ENCODE assay signal across 8 cellular contexts in the genomic region with DNA sequence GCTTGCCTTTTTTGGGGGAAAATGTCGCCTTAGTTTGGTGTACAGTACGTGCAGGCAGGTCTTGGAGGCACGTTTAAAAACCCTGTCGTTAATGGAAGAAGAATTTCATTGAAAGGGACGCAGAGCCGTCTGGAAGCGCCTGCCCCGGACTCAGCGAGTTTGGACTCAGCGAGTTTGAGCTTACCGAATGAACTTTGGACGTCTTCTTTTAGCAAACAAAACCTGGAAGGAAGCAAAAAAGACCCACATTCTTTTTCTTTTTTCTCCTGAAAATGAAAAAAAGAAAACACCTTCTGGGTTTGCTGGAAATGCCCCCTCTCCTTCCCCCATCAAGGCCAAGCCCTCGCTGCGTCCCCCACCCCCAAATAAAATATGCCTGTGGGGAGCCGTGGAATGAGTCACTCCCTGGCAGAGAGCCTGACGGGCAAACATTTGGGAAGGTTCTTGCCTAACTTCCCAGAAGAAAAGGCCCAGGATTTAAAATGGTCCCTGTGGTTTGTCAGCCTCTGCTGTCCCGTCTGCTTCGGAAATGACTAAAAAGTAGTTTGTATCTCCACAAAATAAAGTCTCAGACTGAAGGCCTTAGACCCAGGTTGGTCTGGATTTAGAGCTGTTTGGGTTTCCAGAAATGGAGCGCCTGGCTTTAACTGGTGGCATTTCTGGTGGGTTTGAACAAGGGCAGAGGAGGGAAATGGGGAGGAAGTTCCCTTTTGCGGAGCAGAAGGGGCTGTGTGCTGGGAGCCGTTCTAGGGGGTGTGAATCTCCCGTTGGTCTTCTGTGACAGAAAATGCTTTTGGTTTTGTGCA. TPM values are rescaled to one million over a fixed set of nuclear protein-coding genes. Genes with fewer than 3 reads are reported as not detected.
A peak's percentile ranks its signal among the peaks of the same experiment; 100 is the strongest.
DNase-seq lines count a peak whose midpoint lies in the region; TF ChIP-seq lines count a peak whose summit lies in the region.

No MANE protein-coding gene starts in this region.

- H3K36me3 Mint-ChIP-seq in CD4-positive, alpha-beta memory T cell = peaks cover 0 to 8% of the 10 kb centered on the region in 2 donors
- peaks cover 7% of the 10 kb centered on the region for H3K36me3 Mint-ChIP-seq in activated naive CD8-positive, alpha-beta T cell treated with anti-CD3 and anti-CD28 coated beads for 36 hours

- TF ChIP-seq CTCF in right atrium auricular region (IDR thresholded peaks at IDR 0.05) (no peak), retinal pigment epithelial cell (conservative IDR thresholded peaks at IDR 0.05; ENCODE audit: low read depth, low read length) (no peak)

- no peaks in the 10 kb centered on the region for H3K27me3 ChIP-seq in CD4-positive, alpha-beta memory T cell (ENCODE audit: insufficient read depth, low read length)
- H3K27me3 ChIP-seq in right atrium auricular region = no peaks in the 10 kb centered on the region

- CTCF ChIA-PET in CD4-positive, alpha-beta memory T cell (lab: Charles Lee; ENCODE audit: partially characterized antibody) = no interaction called here

- intact Hi-C loops in CD4-positive, alpha-beta memory T cell (cut with micrococcal nuclease) = loop anchor here (10.0 kb wide), 3 partner anchors 55 to 155 kb away; partner anchors contain the start of gene PSMB7

- peaks cover 5% of the 10 kb centered on the region for H3K36me3 ChIP-seq in CD4-positive, alpha-beta memory T cell (ENCODE audit: insufficient read depth, low read length)
- H3K36me3 ChIP-seq in right atrium auricular region = no peaks in the 10 kb centered on the region

- POLR2A ChIA-PET in CD4-positive, alpha-beta memory T cell (lab: Charles Lee; ENCODE audit: partially characterized antibody) = no interaction called here

- peak overlapping the region in 1 of 2 donors; percentile 65 for H3K4me3 ChIP-seq in CD4-positive, alpha-beta memory T cell (ENCODE audit: low read length in 2 of 2)
- H3K4me3 ChIP-seq in right atrium auricular region (peak overlapping the region; percentile 70 to 77), retinal pigment epithelial cell (ENCODE audit: low read length) (peak overlapping the region; percentile 87)

- DNase-seq in CD4-positive, alpha-beta memory T cell = no peak
- DNase-seq in HuH-7 (ENCODE audit: low spot score) (peak; percentile 72), right atrium auricular region (ENCODE audit: low spot score) (peak; percentile 86), retinal pigment epithelial cell (ENCODE audit: low read depth) (no peak), NCI-H1092 (lab: John Stamatoyannopoulos, UW) (no peak), HPDE6-E6E7 (ENCODE audit: extremely low spot score) (no peak)
- no peak for DNase-seq in activated naive CD8-positive, alpha-beta T cell treated with anti-CD3 and anti-CD28 coated beads for 36 hours
- DNase-seq in activated CD8-positive, alpha-beta memory T cell treated with anti-CD3 and anti-CD28 coated beads, Interleukin-2, amount 50 U/mL, for 4 hours = no peak

- peaks cover 29% of the 10 kb centered on the region for H3K4me1 ChIP-seq in CD4-positive, alpha-beta memory T cell (ENCODE audit: insufficient read depth, low read length)
- H3K4me1 ChIP-seq in right atrium auricular region = peaks cover 0 to 63% of the 10 kb centered on the region in 2 donors

- H3K27ac ChIP-seq in CD4-positive, alpha-beta memory T cell (ENCODE audit: low read depth, low read length) = no peak overlapping the region
- peak overlapping the region; percentile 81 to 84 for H3K27ac ChIP-seq in right atrium auricular region

- peak overlapping the region in 4 of 7 donors; percentile 50 to 81 (median 76) for H3K27ac Mint-ChIP-seq in CD4-positive, alpha-beta memory T cell
- H3K27ac Mint-ChIP-seq in activated naive CD8-positive, alpha-beta T cell treated with anti-CD3 and anti-CD28 coated beads for 36 hours = no peak overlapping the region

- peaks cover 0 to 2% (median 0%) of the 10 kb centered on the region in 8 donors for H3K9me3 Mint-ChIP-seq in CD4-positive, alpha-beta memory T cell
- no peaks in the 10 kb centered on the region for H3K9me3 Mint-ChIP-seq in activated naive CD8-positive, alpha-beta T cell treated with anti-CD3 and anti-CD28 coated beads for 36 hours

- H3K27me3 Mint-ChIP-seq in CD4-positive, alpha-beta memory T cell = no peaks in the 10 kb centered on the region
- peaks cover 71% of the 10 kb centered on the region for H3K27me3 Mint-ChIP-seq in activated naive CD8-positive, alpha-beta T cell treated with anti-CD3 and anti-CD28 coated beads for 36 hours

- H3K4me1 Mint-ChIP-seq in CD4-positive, alpha-beta memory T cell = peaks cover 28 to 68% (median 45%) of the 10 kb centered on the region in 4 donors
- peaks cover 32% of the 10 kb centered on the region for H3K4me1 Mint-ChIP-seq in activated naive CD8-positive, alpha-beta T cell treated with anti-CD3 and anti-CD28 coated beads for 36 hours

- H3K9me3 ChIP-seq in CD4-positive, alpha-beta memory T cell (ENCODE audit: control insufficient read depth in 1 of 2, low read length in 2 of 2) = no peaks in the 10 kb centered on the region
- H3K9me3 ChIP-seq in right atrium auricular region = no peaks in the 10 kb centered on the region

- H3K4me3 Mint-ChIP-seq in CD4-positive, alpha-beta memory T cell = peak overlapping the region; percentile 94 to 97 (median 96)
- H3K4me3 Mint-ChIP-seq in activated naive CD8-positive, alpha-beta T cell treated with anti-CD3 and anti-CD28 coated beads for 36 hours = peak overlapping the region; percentile 89

RNA-seq across cellular contexts. Expression of gene NEK6, which starts 1.7 kb away (rescaled TPM):
- 10 to 100 TPM in 1 of 2 experiments, 1 to 10 TPM in 1; 9.9 to 11.7 TPM for total RNA-seq in CD4-positive, alpha-beta memory T cell
- polyA plus RNA-seq in CD4-positive, alpha-beta memory T cell = 1 to 10 TPM; 3.8 to 7.1 TPM
- total RNA-seq in activated naive CD8-positive, alpha-beta T cell treated with anti-CD3 and anti-CD28 coated beads for 36 hours = 10 to 100 TPM; 18.8 to 19.4 TPM
- 1 to 10 TPM; 9.2 to 9.7 TPM for total RNA-seq in right atrium auricular region

Comparison
In these comparisons a context has a peak if more than half of its experiments do, and no peak if none do; other contexts are left out.
1. DNase-seq: peak in HuH-7 (single experiment) and right atrium auricular region (single experiment); none in CD4-positive, alpha-beta memory T cell (0 of 5), activated naive CD8-positive, alpha-beta T cell treated with anti-CD3 and anti-CD28 coated beads for 36 hours (single experiment), retinal pigment epithelial cell (single experiment), NCI-H1092 (single experiment), activated CD8-positive, alpha-beta memory T cell treated with anti-CD3 and anti-CD28 coated beads, Interleukin-2, amount 50 U/mL, for 4 hours (single experiment) and HPDE6-E6E7 (single experiment).